In genomic region chr2:176637497-176638166, GRCh38 we compare ENCODE assay signal across 1 cellular context.
TF ChIP-seq lines count a peak whose summit lies in the region.

No MANE protein-coding gene starts in this region.

TF ChIP-seq in SK-N-SH treated with all-trans-retinoic acid at 6 μM for 48 hours, 23 proteins besides CTCF, POLR2A, EP300 and RAD21 (continued from another document):
- no peak for TF ChIP-seq CREB5 (CRISPR knock-in tag; IDR thresholded peaks at IDR 0.05; ENCODE audit: low read depth)
- TF ChIP-seq ZFP3 (CRISPR knock-in tag; IDR thresholded peaks at IDR 0.05): no peak
- no peak for TF ChIP-seq ZNF70 (CRISPR knock-in tag; IDR thresholded peaks at IDR 0.05)
- TF ChIP-seq ISL1 (CRISPR knock-in tag; IDR thresholded peaks at IDR 0.05): peak; percentile 33; the same call in 1 of the 2 replicates
- no peak for TF ChIP-seq POU6F1 (CRISPR knock-in tag; IDR thresholded peaks at IDR 0.05; ENCODE audit: borderline replicate concordance, low read depth)
- no peak for TF ChIP-seq OSR1 (CRISPR knock-in tag; IDR thresholded peaks at IDR 0.05)
- no peak for TF ChIP-seq CSRNP3 (CRISPR knock-in tag; IDR thresholded peaks at IDR 0.05)
- TF ChIP-seq TCF4 (CRISPR knock-in tag; IDR thresholded peaks at IDR 0.05; ENCODE audit: borderline replicate concordance): no peak
- TF ChIP-seq TOX (CRISPR knock-in tag; IDR thresholded peaks at IDR 0.05; ENCODE audit: borderline replicate concordance): no peak
- no peak for TF ChIP-seq ZNF8 (CRISPR knock-in tag; IDR thresholded peaks at IDR 0.05)
- TF ChIP-seq TSHZ2 (CRISPR knock-in tag; IDR thresholded peaks at IDR 0.05): peak; percentile 82
- TF ChIP-seq SNAI2 (CRISPR knock-in tag; IDR thresholded peaks at IDR 0.05): peak; percentile 26; the same call in 1 of the 2 replicates
- no peak for TF ChIP-seq ZNF565 (CRISPR knock-in tag; conservative IDR thresholded peaks at IDR 0.05; ENCODE audit: low read depth)
- TF ChIP-seq ZC3H10 (CRISPR knock-in tag; IDR thresholded peaks at IDR 0.05): no peak
- TF ChIP-seq ARNTL (CRISPR knock-in tag; IDR thresholded peaks at IDR 0.05; ENCODE audit: borderline replicate concordance, low read depth): no peak
TF ChIP-seq in SK-N-SH treated with all-trans-retinoic acid at 6 μM for 48 hours: peak in this region for 4.
